Comparison of ENCODE assay signal across 9 cellular contexts in the genomic region with DNA sequence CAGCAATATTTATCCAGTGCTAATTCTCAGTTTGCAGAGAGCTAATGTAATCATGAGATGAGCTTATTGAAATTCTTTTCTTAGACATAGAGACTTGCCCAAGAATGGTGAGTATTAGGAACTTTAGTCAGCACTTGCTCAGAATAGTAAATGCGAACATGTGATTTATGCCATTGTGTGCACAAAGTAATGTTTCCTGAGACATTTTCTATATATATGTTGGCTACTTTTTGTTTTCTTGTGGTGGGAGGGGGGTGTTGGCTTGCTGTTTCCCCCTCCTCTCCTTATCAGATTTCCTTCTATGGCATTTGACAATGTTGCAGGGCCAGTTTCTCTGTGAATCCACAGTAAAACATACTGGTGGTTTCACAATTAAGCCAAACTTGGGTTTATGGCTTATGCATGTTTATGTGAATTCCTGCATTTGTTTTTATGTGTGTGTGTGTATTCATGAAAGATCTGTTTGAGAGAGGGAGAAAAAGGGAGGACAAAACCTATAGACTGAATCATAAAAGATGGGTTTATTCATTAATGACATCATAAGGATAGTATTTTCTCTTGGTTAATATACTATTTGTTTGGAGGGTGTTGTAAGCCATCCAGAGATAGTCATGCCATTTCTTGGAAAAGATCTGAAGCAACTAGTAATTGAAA. TPM values are rescaled to one million over a fixed set of nuclear protein-coding genes. Genes with fewer than 3 reads are reported as not detected.
DNase-seq lines count a peak whose midpoint lies in the region; ATAC-seq and TF ChIP-seq lines count a peak whose summit lies in the region.
"Had no signal": no experiment of that assay in that cellular context is flagged by ENCODE, and none has a peak within 500 bp of the region (broad histone marks: within the 10 kb centered on the region; RNA-seq: fewer than 3 reads in every experiment).

No MANE protein-coding gene starts in this region.

- H3K4me1 ChIP-seq in breast epithelium = peaks cover 5 to 9% of the 10 kb centered on the region in 2 donors
- H3K4me1 ChIP-seq in naive thymus-derived CD4-positive, alpha-beta T cell (ENCODE audit: control insufficient read depth in 2 of 2, insufficient read depth in 2 of 2, low read length in 2 of 2) = peaks cover 35 to 66% of the 10 kb centered on the region in 2 donors

- intact Hi-C loops in breast epithelium (cut with DNase I; ENCODE audit: low total_unique reads) = no loop called here
- intact Hi-C loops in naive thymus-derived CD4-positive, alpha-beta T cell (cut with micrococcal nuclease) = no loop called here

- peak overlapping the region; percentile 64 to 79 for H3K27ac ChIP-seq in breast epithelium
- peak overlapping the region; percentile 21 for H3K27ac ChIP-seq in naive thymus-derived CD4-positive, alpha-beta T cell (ENCODE audit: low read depth, low read length)

- POLR2A ChIA-PET in naive thymus-derived CD4-positive, alpha-beta T cell (lab: Charles Lee) = interaction anchor here (0.6 to 1.4 kb wide), 4 partner anchors 35 to 63 kb away, joined by 3 to 4 read pairs (median 4); no protein-coding TSS in a partner anchor

- H3K9me3 Mint-ChIP-seq in naive thymus-derived CD4-positive, alpha-beta T cell = peaks cover 0 to 4% (median 0%) of the 10 kb centered on the region in 11 donors

- CTCF ChIA-PET in naive thymus-derived CD4-positive, alpha-beta T cell (lab: Charles Lee) = interaction anchor here (0.5 to 1.5 kb wide), 3 partner anchors 11 to 35 kb away, joined by 3 read pairs; no protein-coding TSS in a partner anchor

- no peaks in the 10 kb centered on the region for H3K27me3 Mint-ChIP-seq in naive thymus-derived CD4-positive, alpha-beta T cell

- H3K4me3 Mint-ChIP-seq in naive thymus-derived CD4-positive, alpha-beta T cell = peak overlapping the region in 5 of 10 donors; percentile 2 to 56 (median 31)

- TF ChIP-seq CTCF in breast epithelium (IDR thresholded peaks at IDR 0.05) = no peak

- TF ChIP-seq POLR2A in breast epithelium (IDR thresholded peaks at IDR 0.05) = no peak

- ATAC-seq in HG03432 (IDR thresholded peaks at IDR 0.05; ENCODE audit: unreplicated experiment) = peak; percentile 34
- ATAC-seq in naive thymus-derived CD4-positive, alpha-beta T cell = no peak
- ATAC-seq in HG03139 (IDR thresholded peaks at IDR 0.05; ENCODE audit: unreplicated experiment) = no peak
- no peak for ATAC-seq in GM18861 (IDR thresholded peaks at IDR 0.05; ENCODE audit: unreplicated experiment)

- H3K4me3 ChIP-seq in breast epithelium = no peak overlapping the region
- no peak overlapping the region for H3K4me3 ChIP-seq in naive thymus-derived CD4-positive, alpha-beta T cell (ENCODE audit: low read length)

- no peaks in the 10 kb centered on the region for H3K36me3 ChIP-seq in breast epithelium
- peaks cover 0 to 12% (median 3%) of the 10 kb centered on the region in 3 experiments for H3K36me3 ChIP-seq in naive thymus-derived CD4-positive, alpha-beta T cell (ENCODE audit: control insufficient read depth in 2 of 3, insufficient read depth in 3 of 3, low read length in 3 of 3)

- H3K9me3 ChIP-seq in breast epithelium = no peaks in the 10 kb centered on the region
- H3K9me3 ChIP-seq in naive thymus-derived CD4-positive, alpha-beta T cell (ENCODE audit: control insufficient read depth in 2 of 3, low read length in 3 of 3) = no peaks in the 10 kb centered on the region

- DNase-seq in Ammon's horn (ENCODE audit: low spot score) = peak; percentile 7
- DNase-seq in breast epithelium (ENCODE audit: low spot score in 2 of 2) = no peak
- no peak for DNase-seq in naive thymus-derived CD4-positive, alpha-beta T cell
- no peak for DNase-seq in SIG-M5 treated with dmso at 0.1 percent for 504 hours (lab: John Stamatoyannopoulos, UW; ENCODE audit: unreplicated experiment)
- DNase-seq in DMS114 treated with DMSO at 0.1 percent for 48 hours (lab: John Stamatoyannopoulos, UW; ENCODE audit: unreplicated experiment) = no peak
- DNase-seq: central memory CD4-positive, alpha-beta T cell had no signal

- H3K4me1 Mint-ChIP-seq in naive thymus-derived CD4-positive, alpha-beta T cell = peaks cover 48 to 89% (median 79%) of the 10 kb centered on the region in 7 donors

- no peaks in the 10 kb centered on the region for H3K27me3 ChIP-seq in breast epithelium
- no peaks in the 10 kb centered on the region for H3K27me3 ChIP-seq in naive thymus-derived CD4-positive, alpha-beta T cell (ENCODE audit: control insufficient read depth in 2 of 2, insufficient read depth in 2 of 2, low read length in 2 of 2)

- peaks cover 10 to 48% (median 23%) of the 10 kb centered on the region in 5 donors for H3K36me3 Mint-ChIP-seq in naive thymus-derived CD4-positive, alpha-beta T cell

- peak overlapping the region; percentile 44 to 91 (median 72) for H3K27ac Mint-ChIP-seq in naive thymus-derived CD4-positive, alpha-beta T cell

RNA-seq across cellular contexts. Expression of a gene that starts 36.3 kb away (rescaled TPM):
- 100 to 1,000 TPM in 2 of 3 donors, 10 to 100 TPM in 1; 89.5 to 166 (median 125) TPM for total RNA-seq in breast epithelium
- 10 to 100 TPM; 18.6 to 60.8 (median 47.4) TPM for total RNA-seq in naive thymus-derived CD4-positive, alpha-beta T cell
- 10 to 100 TPM; 39.4 to 49.1 TPM for polyA plus RNA-seq in naive thymus-derived CD4-positive, alpha-beta T cell
